In the genomic region with DNA sequence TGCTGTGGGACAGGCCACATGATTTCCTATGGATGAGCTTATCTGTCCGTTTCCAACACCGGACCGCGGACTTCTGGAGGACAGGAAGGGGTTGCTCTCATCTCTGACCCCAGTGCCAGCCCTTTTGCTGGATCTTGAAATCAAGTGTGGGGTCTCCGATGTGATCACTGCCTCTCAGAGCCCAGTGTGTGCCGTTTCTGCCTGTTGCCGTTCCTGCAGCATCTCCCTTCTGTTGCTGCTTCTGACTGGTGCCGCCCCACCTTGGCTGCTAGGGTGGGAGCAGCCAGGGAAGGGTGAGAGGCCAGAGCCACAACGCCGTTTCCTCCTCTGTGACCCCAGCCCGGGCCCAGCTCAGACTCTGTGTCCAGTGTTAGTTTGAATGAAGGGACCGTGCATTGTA, we compare ENCODE assay signal across 24 cellular contexts.
DNase-seq lines count a peak whose midpoint lies in the region; ATAC-seq and TF ChIP-seq lines count a peak whose summit lies in the region.
"Had no signal": no experiment of that assay in that cellular context is flagged by ENCODE, and none has a peak within 500 bp of the region (broad histone marks: within the 10 kb centered on the region; RNA-seq: fewer than 3 reads in every experiment).

No MANE protein-coding gene starts in this region.

- peaks cover 25% of the 10 kb centered on the region for H3F3A ChIP-seq in neural progenitor cell (ENCODE audit: low read depth)

- peaks cover 92% of the 10 kb centered on the region for H4K20me1 ChIP-seq in neural progenitor cell (ENCODE audit: low read depth)

- TF ChIP-seq CTCF in endodermal cell (conservative IDR thresholded peaks at IDR 0.05) (no peak), neural progenitor cell (IDR thresholded peaks at IDR 0.05) (no peak)

- H3K4me3 ChIP-seq in endodermal cell (ENCODE audit: low read length) (no peak overlapping the region), neural progenitor cell (no peak overlapping the region)
- H3K4me3 ChIP-seq: GM23248, HAP-1 had no signal

- no peaks in the 10 kb centered on the region for H3K9me3 Mint-ChIP-seq in endodermal cell
- peaks cover 2% of the 10 kb centered on the region for H3K9me3 Mint-ChIP-seq in neural progenitor cell
- H3K9me3 Mint-ChIP-seq: CD4-positive, alpha-beta memory T cell had no signal

- H3K36me3 Mint-ChIP-seq in T-helper 17 cell (ENCODE audit: low read depth) (peaks cover 12% of the 10 kb centered on the region), endodermal cell (ENCODE audit: low read depth) (no peaks in the 10 kb centered on the region), neural progenitor cell (no peaks in the 10 kb centered on the region)
- H3K36me3 Mint-ChIP-seq: CD4-positive, alpha-beta memory T cell had no signal

- H3K27ac ChIP-seq in endodermal cell (ENCODE audit: low read depth, low read length) (no peak overlapping the region), neural progenitor cell (no peak overlapping the region)
- H3K27ac ChIP-seq: GM23248, HL-60 had no signal

- no peaks in the 10 kb centered on the region for H3K27me3 ChIP-seq in endodermal cell (ENCODE audit: control insufficient read depth, insufficient read depth, low read length, poor library complexity, severe bottlenecking)
- peaks cover 99% of the 10 kb centered on the region for H3K27me3 ChIP-seq in neural progenitor cell

- H3K4me2 ChIP-seq in neural progenitor cell: no peak overlapping the region
- H3K4me2 ChIP-seq: SK-N-SH had no signal

- no peak for ATAC-seq in T-helper 17 cell
- ATAC-seq in HG03460 (IDR thresholded peaks at IDR 0.05; ENCODE audit: unreplicated experiment): no peak
- ATAC-seq in GM21737 (IDR thresholded peaks at IDR 0.05; ENCODE audit: unreplicated experiment): no peak

- H2AFZ ChIP-seq in neural progenitor cell (replicated peaks): no peak overlapping the region
- H2AFZ ChIP-seq: GM23248 had no signal

- H3K4me1 ChIP-seq in endodermal cell (ENCODE audit: control insufficient read depth, insufficient read depth, low read length) (peaks cover 21% of the 10 kb centered on the region), neural progenitor cell (peaks cover 28% of the 10 kb centered on the region)
- H3K4me1 ChIP-seq: HAP-1 had no signal

- H3K36me3 ChIP-seq in endodermal cell (ENCODE audit: control insufficient read depth, insufficient read depth, low read length) (no peaks in the 10 kb centered on the region), neural progenitor cell (no peaks in the 10 kb centered on the region)
- H3K36me3 ChIP-seq: HAP-1 had no signal

- DNase-seq in T-helper 17 cell (no peak), endodermal cell (peak; percentile 44), neural progenitor cell (ENCODE audit: low spot score) (no peak), NAMALWA (ENCODE audit: low spot score) (no peak)
- DNase-seq in stimulated activated CD4-positive, alpha-beta T cell treated with anti-CD3 and anti-CD28 coated beads, Interleukin-4, amount 100 ng/mL, for 4 hours: no peak
- DNase-seq: C1 segment of cervical spinal cord; CD4-positive, alpha-beta memory T cell; COR-L47; DMS53; GM23248; Karpas-422; NCI-H1092 treated with DMSO at 0.1 percent for 48 hours; NCI-H1436; NCI-H187; NCI-H2081 treated with DMSO at 0.1 percent for 48 hours; NCI-H2171; NCI-H226; NCI-H510A treated with DMSO at 0.1 percent for 48 hours; SIG-M5; SK-N-SH had no signal

- WGBS in endodermal cell (ENCODE audit: insufficient coverage in 1 of 2, insufficient read length in 1 of 2), 2 experiments: 73 to 92% methylated on average over 6 to 12 of the region's 12 CpGs

- H3K9me3 ChIP-seq in T-helper 17 cell (ENCODE audit: control insufficient read depth, low read length, poor library complexity, severe bottlenecking) (no peaks in the 10 kb centered on the region), endodermal cell (ENCODE audit: control insufficient read depth, low read length) (no peaks in the 10 kb centered on the region), neural progenitor cell (ENCODE audit: low read depth) (no peaks in the 10 kb centered on the region)
- H3K9me3 ChIP-seq: HAP-1, SK-N-SH had no signal

- H3K4me1 Mint-ChIP-seq in T-helper 17 cell (peaks cover 5% of the 10 kb centered on the region), endodermal cell (peaks cover 21% of the 10 kb centered on the region), neural progenitor cell (peaks cover 69% of the 10 kb centered on the region)
- H3K4me1 Mint-ChIP-seq: CD4-positive, alpha-beta memory T cell had no signal

- H3K27me3 Mint-ChIP-seq in T-helper 17 cell (peaks cover 84% of the 10 kb centered on the region), endodermal cell (ENCODE audit: insufficient read depth) (peaks cover 8% of the 10 kb centered on the region), neural progenitor cell (ENCODE audit: insufficient read depth, low read depth) (peaks cover 34% of the 10 kb centered on the region)

- H3K9ac ChIP-seq in endodermal cell (ENCODE audit: extremely low read depth, low read length, poor library complexity, severe bottlenecking): no peak overlapping the region
- no peak overlapping the region for H3K9ac ChIP-seq in neural progenitor cell
- H3K9ac ChIP-seq: GM23248, SK-N-SH had no signal

- H3K27ac Mint-ChIP-seq in T-helper 17 cell (peak overlapping the region; percentile 51), endodermal cell (no peak overlapping the region), neural progenitor cell (peak overlapping the region; percentile 90)
- H3K27ac Mint-ChIP-seq: CD4-positive, alpha-beta memory T cell had no signal

- H3K79me2 ChIP-seq in neural progenitor cell (ENCODE audit: low read depth): no peaks in the 10 kb centered on the region

- H3K4me3 Mint-ChIP-seq in T-helper 17 cell (no peak overlapping the region), endodermal cell (no peak overlapping the region), neural progenitor cell (peak overlapping the region; percentile 42)
- H3K4me3 Mint-ChIP-seq: CD4-positive, alpha-beta memory T cell had no signal
